9 cellular contexts compared by ENCODE assay signal in the genomic region with DNA sequence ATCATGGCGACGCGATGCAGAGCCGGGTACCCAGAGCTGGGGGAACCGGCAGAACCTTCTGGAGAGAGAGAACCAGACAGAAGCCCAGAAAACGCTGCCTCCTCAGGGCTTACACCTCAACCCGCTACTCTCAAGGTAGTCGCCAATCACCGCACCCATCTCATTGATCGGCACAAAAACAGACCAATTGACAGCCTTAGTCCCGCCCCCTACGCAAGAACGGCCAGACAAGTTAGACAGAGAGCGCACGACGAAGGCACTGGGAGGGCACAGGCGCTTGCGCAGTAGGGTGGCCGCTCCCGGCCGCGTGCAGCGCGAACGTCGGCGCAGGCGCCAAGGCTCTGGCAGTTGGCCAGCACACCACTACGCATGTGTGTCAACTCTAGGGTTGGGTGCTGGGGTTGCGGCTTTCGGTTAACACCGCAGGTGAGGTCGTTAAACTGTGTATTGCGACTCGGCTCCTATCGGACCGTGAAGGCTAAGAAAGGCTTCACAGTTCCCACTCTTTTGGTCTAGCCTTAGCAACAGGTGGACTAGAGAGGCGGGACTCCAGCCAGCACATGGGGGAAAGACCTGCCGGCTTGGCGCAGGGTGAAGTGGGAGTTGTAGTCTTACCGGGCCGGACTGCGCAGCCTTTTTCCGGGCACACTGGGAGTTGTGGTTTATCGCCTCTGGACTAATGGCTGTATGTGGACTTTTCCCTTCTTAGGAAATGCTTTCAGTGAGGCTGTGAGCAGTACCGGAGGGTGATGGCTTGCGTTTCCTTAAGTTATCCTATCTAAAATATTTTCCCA. TPM values are rescaled to one million over a fixed set of nuclear protein-coding genes. Genes with fewer than 3 reads are reported as not detected.
A peak's percentile ranks its signal among the peaks of the same experiment; 100 is the strongest.
DNase-seq lines count a peak whose midpoint lies in the region; ATAC-seq and TF ChIP-seq lines count a peak whose summit lies in the region.
"Had no signal": no experiment of that assay in that cellular context is flagged by ENCODE, and none has a peak within 500 bp of the region (broad histone marks: within the 10 kb centered on the region; RNA-seq: fewer than 3 reads in every experiment).

A gene (minus strand): TSS at position 113 of the 794 bp plus-strand sequence. CDS start 108 bp downstream, at position 5.
A gene (plus strand): TSS at position 347 of the 794 bp plus-strand sequence. CDS start 1,232 bp downstream, outside the sequence.

- H3K27me3 Mint-ChIP-seq in central memory CD8-positive, alpha-beta T cell, result no peaks in the 10 kb centered on the region

- H3K4me1 Mint-ChIP-seq in central memory CD8-positive, alpha-beta T cell, result peaks cover 37% of the 10 kb centered on the region

- WGBS in spleen, 5 donors, result 0 to 1% (median 1%) methylated on average over 42 to 47 of the region's 47 CpGs

- H3K4me3 Mint-ChIP-seq in central memory CD8-positive, alpha-beta T cell, result peak within 1 kb of the TSS; percentile 96

- H3K4me1 ChIP-seq in spleen, result peaks cover 14 to 40% (median 29%) of the 10 kb centered on the region in 6 donors

- peak within 1 kb of the TSS; percentile 86 for H3K27ac Mint-ChIP-seq in central memory CD8-positive, alpha-beta T cell (ENCODE audit: low read depth)

- H3K36me3 Mint-ChIP-seq in central memory CD8-positive, alpha-beta T cell (ENCODE audit: insufficient read depth), result peaks cover 26% of the 10 kb centered on the region

- peak in 1 of 3 donors; percentile 73 for TF ChIP-seq POLR2A in spleen (IDR thresholded peaks at IDR 0.05)

- DNase-seq in AG09319 (ENCODE audit: extremely low read depth, low read depth) (peak; percentile 100), NCI-H345 (lab: John Stamatoyannopoulos, UW) (peak; percentile 100), iris pigment epithelial cell (ENCODE audit: low read depth) (peak; percentile 100), spleen (peak; percentile 99)
- DNase-seq in activated CD4-positive, CD25-positive, alpha-beta regulatory T cell (lab: John Stamatoyannopoulos, UW), result peak; percentile 96 to 98 (median 98)
- peak; percentile 99 for DNase-seq in central memory CD8-positive, alpha-beta T cell (ENCODE audit: low spot score in 2 of 2)

- TF ChIP-seq CTCF in AG09319 (IDR thresholded peaks at IDR 0.05; ENCODE audit: low read depth, low read length), result no peak
- peak in 2 of 11 experiments; percentile 22 to 39 for TF ChIP-seq CTCF in spleen (IDR thresholded peaks at IDR 0.05 in 8 of 11, conservative IDR thresholded peaks at IDR 0.05 in 3 of 11)

- no peaks in the 10 kb centered on the region for H3K9me3 ChIP-seq in spleen

- ATAC-seq in GM19025 (IDR thresholded peaks at IDR 0.05; ENCODE audit: low read depth, unreplicated experiment) (peak; percentile 85), HG03280 (IDR thresholded peaks at IDR 0.05; ENCODE audit: unreplicated experiment) (peak; percentile 93)
- peak; percentile 95 for ATAC-seq in central memory CD8-positive, alpha-beta T cell (replicated peaks; ENCODE audit: extremely low read depth, poor library complexity, severe bottlenecking)

- peak within 1 kb of the TSS; percentile 82 to 90 (median 86) for H3K27ac ChIP-seq in spleen

- intact Hi-C loops in spleen (cut with DNase I; ENCODE audit: low total_unique reads), result no loop called here

- no peaks in the 10 kb centered on the region for H3K9me3 Mint-ChIP-seq in central memory CD8-positive, alpha-beta T cell

- no peaks in the 10 kb centered on the region for H3K27me3 ChIP-seq in spleen (replicated peaks in 1 of 7)

- H3K36me3 ChIP-seq in spleen, result peaks cover 0 to 27% (median 19%) of the 10 kb centered on the region in 6 donors

- H3K4me3 ChIP-seq in spleen, result peak within 1 kb of the TSS; percentile 57 to 95 (median 88)

RNA-seq across cellular contexts. Expression of the first gene that starts in this region (rescaled TPM):
- 100 to 1,000 TPM in 5 of 7 donors, 10 to 100 TPM in 2; 83.9 to 129 (median 104) TPM for total RNA-seq in spleen
- polyA plus RNA-seq in spleen, result 100 to 1,000 TPM in 2 of 3 donors, 10 to 100 TPM in 1; 73.7 to 113 (median 106) TPM

RNA-seq across cellular contexts. Expression of the second gene that starts in this region (rescaled TPM):
- total RNA-seq in spleen, result not detected
- polyA plus RNA-seq in spleen, result 1 to 10 TPM in 2 of 3 donors, under 1 TPM in 1; 0.41 to 1.4 (median 1.3) TPM
- total RNA-seq: T-helper 2 cell treated with Interferon-gamma antibody and Interleukin-4, amounts not matched to agents 100 ng/mL and 5 ng/mL, for 36 hours had no signal

Comparison
In these comparisons a context has a peak if more than half of its experiments do, and no peak if none do; other contexts are left out.
1. Peak in every context shown above with its lines: DNase-seq, ATAC-seq, H3K4me3 ChIP-seq and H3K27ac ChIP-seq.